Comparison of ENCODE assay signal across 1 cellular context in genomic region chr7:154942718-154943117, GRCh38.
TF ChIP-seq lines count a peak whose summit lies in the region.

No MANE protein-coding gene starts in this region.

TF ChIP-seq in K562, 482 proteins besides CTCF, POLR2A, EP300 and RAD21 (continued from another document):
- TF ChIP-seq CBX8 (IDR thresholded peaks at IDR 0.05; ENCODE audit: borderline replicate concordance, extremely low read depth, low read depth, low read length, poor library complexity, severe bottlenecking), result no peak
- no peak for TF ChIP-seq CXXC5 (CRISPR knock-in tag; IDR thresholded peaks at IDR 0.05)
